ENCODE assay signal across 11 cellular contexts in the genomic region with DNA sequence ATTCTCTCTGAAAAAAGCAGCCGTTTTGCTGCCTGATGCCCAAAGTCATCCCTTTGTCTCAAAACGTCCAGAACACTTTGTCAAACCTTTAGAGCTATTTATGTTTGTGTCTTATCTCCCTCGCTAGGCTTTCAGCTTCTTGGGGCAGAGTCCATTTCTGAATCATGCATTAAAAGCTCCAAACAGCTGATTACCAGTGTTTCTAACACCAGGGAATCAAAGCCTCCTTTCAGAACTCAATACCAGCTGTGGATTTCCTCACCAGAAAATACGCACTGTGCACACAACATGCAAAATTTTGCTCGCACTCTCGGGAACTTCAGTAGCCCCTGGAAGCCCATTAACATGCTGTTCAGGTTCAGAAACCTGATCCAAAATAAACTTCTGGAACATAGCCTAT.
DNase-seq lines count a peak whose midpoint lies in the region; ATAC-seq and TF ChIP-seq lines count a peak whose summit lies in the region.
"Had no signal": no experiment of that assay in that cellular context is flagged by ENCODE, and none has a peak within 500 bp of the region (broad histone marks: within the 10 kb centered on the region; RNA-seq: fewer than 3 reads in every experiment).

No MANE protein-coding gene starts in this region.

- no peak for TF ChIP-seq POLR2A in adrenal gland (IDR thresholded peaks at IDR 0.05)

- DNase-seq in NCI-H146 (lab: John Stamatoyannopoulos, UW) (peak; percentile 28), NCI-H146 treated with DMSO at 0.1 percent for 48 hours (lab: John Stamatoyannopoulos, UW; ENCODE audit: unreplicated experiment) (no peak), superior temporal gyrus (ENCODE audit: extremely low spot score) (peak; percentile 53), adrenal gland (no peak), COR-L47 (lab: John Stamatoyannopoulos, UW) (no peak)
- no peak for DNase-seq in natural killer cell treated with Interleukin-12 subunit alpha and Interleukin-12 subunit beta and Interleukin-15 and Interleukin-18, amount 100 ng/mL, for 72 hours (ENCODE audit: low spot score)

- no peak overlapping the region for H3K4me3 Mint-ChIP-seq in natural killer cell treated with Interleukin-12 subunit alpha and Interleukin-12 subunit beta and Interleukin-15 and Interleukin-18, amount 100 ng/mL, for 72 hours

- H3K4me1 ChIP-seq in adrenal gland (replicated peaks in 1 of 2), result peaks cover 0 to 7% of the 10 kb centered on the region in 2 donors

- no peak overlapping the region for H3K4me3 ChIP-seq in adrenal gland
- H3K4me3 ChIP-seq: GM12878 had no signal

- H3K27ac ChIP-seq in angular gyrus (ENCODE audit: low read depth, low read length) (peak overlapping the region; percentile 37), layer of hippocampus (ENCODE audit: low read depth, low read length) (peak overlapping the region; percentile 60), adrenal gland (no peak overlapping the region)

- no peak for ATAC-seq in natural killer cell treated with Interleukin-12 subunit alpha and Interleukin-12 subunit beta and Interleukin-15 and Interleukin-18, amount 100 ng/mL, for 72 hours

- H3K9me3 ChIP-seq in adrenal gland (replicated peaks in 1 of 3), result no peaks in the 10 kb centered on the region

- no peaks in the 10 kb centered on the region for H3K9me3 Mint-ChIP-seq in natural killer cell treated with Interleukin-12 subunit alpha and Interleukin-12 subunit beta and Interleukin-15 and Interleukin-18, amount 100 ng/mL, for 72 hours
- H3K9me3 Mint-ChIP-seq: CD4-positive, alpha-beta T cell; stimulated activated naive CD8-positive, alpha-beta T cell treated with anti-CD3 and anti-CD28 coated beads, Interleukin-15, Interleukin-2, amounts not matched to agents 100 ng/mL and 50 ng/mL, for 24 hours had no signal

- H3K4me1 Mint-ChIP-seq in natural killer cell treated with Interleukin-12 subunit alpha and Interleukin-12 subunit beta and Interleukin-15 and Interleukin-18, amount 100 ng/mL, for 72 hours (ENCODE audit: low read depth in 2 of 2), result no peaks in the 10 kb centered on the region

- no peaks in the 10 kb centered on the region for H3K36me3 ChIP-seq in adrenal gland (replicated peaks in 1 of 2)

- no peaks in the 10 kb centered on the region for H3K36me3 Mint-ChIP-seq in natural killer cell treated with Interleukin-12 subunit alpha and Interleukin-12 subunit beta and Interleukin-15 and Interleukin-18, amount 100 ng/mL, for 72 hours

- WGBS in adrenal gland, 4 donors, result 37 to 42% (median 39%) methylated on average over 6 of the region's 6 CpGs

- no peak for TF ChIP-seq CTCF in adrenal gland (IDR thresholded peaks at IDR 0.05)

- no peaks in the 10 kb centered on the region for H3K27me3 ChIP-seq in layer of hippocampus (ENCODE audit: control insufficient read depth, insufficient read depth, low read length)
- no peaks in the 10 kb centered on the region for H3K27me3 ChIP-seq in adrenal gland

- peaks cover 13 to 27% of the 10 kb centered on the region in 2 donors for H3K27me3 Mint-ChIP-seq in natural killer cell treated with Interleukin-12 subunit alpha and Interleukin-12 subunit beta and Interleukin-15 and Interleukin-18, amount 100 ng/mL, for 72 hours

- H3K27ac Mint-ChIP-seq in natural killer cell treated with Interleukin-12 subunit alpha and Interleukin-12 subunit beta and Interleukin-15 and Interleukin-18, amount 100 ng/mL, for 72 hours, result no peak overlapping the region
- H3K27ac Mint-ChIP-seq: CD4-positive, alpha-beta T cell; stimulated activated naive CD8-positive, alpha-beta T cell treated with anti-CD3 and anti-CD28 coated beads, Interleukin-15, Interleukin-2, amounts not matched to agents 100 ng/mL and 50 ng/mL, for 24 hours had no signal

- intact Hi-C loops in adrenal gland (cut with DNase I), result no loop called here

Comparison
In these comparisons a context has a peak if more than half of its experiments do, and no peak if none do; other contexts are left out.
1. DNase-seq: peak in NCI-H146 (single experiment) and superior temporal gyrus (single experiment); none in NCI-H146 treated with DMSO at 0.1 percent for 48 hours (single experiment), natural killer cell treated with Interleukin-12 subunit alpha and Interleukin-12 subunit beta and Interleukin-15 and Interleukin-18, amount 100 ng/mL, for 72 hours (single experiment), adrenal gland (0 of 7) and COR-L47 (single experiment).
2. H3K27ac ChIP-seq: peak in angular gyrus (single experiment) and layer of hippocampus (single experiment); none in adrenal gland (0 of 5).